ENCODE assay signal across 8 cellular contexts in genomic region chr2:239035361-239035814, GRCh38.
A peak's percentile ranks its signal among the peaks of the same experiment; 100 is the strongest.
DNase-seq lines count a peak whose midpoint lies in the region; ATAC-seq and TF ChIP-seq lines count a peak whose summit lies in the region.

No MANE protein-coding gene starts in this region.

- H3K36me3 Mint-ChIP-seq in T-helper 17 cell (ENCODE audit: low read depth): no peaks in the 10 kb centered on the region

- no peaks in the 10 kb centered on the region for H3K36me3 ChIP-seq in adrenal gland (replicated peaks in 1 of 2)

- H3K27ac Mint-ChIP-seq in T-helper 17 cell: no peak overlapping the region

- peak; percentile 82 for TF ChIP-seq CTCF in AG09309 (IDR thresholded peaks at IDR 0.05; ENCODE audit: control insufficient read depth, insufficient read depth, low read depth, low read length, missing control alignments)
- TF ChIP-seq CTCF in GM20000 (IDR thresholded peaks at IDR 0.05; ENCODE audit: extremely low read depth, missing control alignments): peak; percentile 81
- TF ChIP-seq CTCF in adrenal gland (IDR thresholded peaks at IDR 0.05): peak; percentile 40 to 95 (median 72)

- DNase-seq in AG09309 (ENCODE audit: low read depth) (no peak), GM20000 (ENCODE audit: low spot score) (peak; percentile 93), T-helper 17 cell (peak; percentile 50 to 64 (median 56)), adrenal gland (peak in 6 of 7 donors; percentile 43 to 75 (median 60)), hepatic stellate cell (ENCODE audit: low spot score) (peak; percentile 92)
- peak; percentile 69 for DNase-seq in stimulated activated CD4-positive, alpha-beta T cell treated with anti-CD3 and anti-CD28 coated beads, Interleukin-15, amount 100 ng/mL, for 24 hours

- ATAC-seq in T-helper 17 cell: peak; percentile 85
- ATAC-seq in GM18858 (IDR thresholded peaks at IDR 0.05; ENCODE audit: unreplicated experiment): no peak
- no peak for ATAC-seq in HG02588 (IDR thresholded peaks at IDR 0.05; ENCODE audit: unreplicated experiment)

- H3K27me3 ChIP-seq in adrenal gland: no peaks in the 10 kb centered on the region

- H3K4me3 Mint-ChIP-seq in T-helper 17 cell: no peak overlapping the region

- WGBS in adrenal gland, 4 donors: 0 to 30% (median 28%) methylated on average over 1 to 29 of the region's 29 CpGs; no CpG with 5 or more reads in 1 of the 4 donors

- H3K27me3 Mint-ChIP-seq in T-helper 17 cell: peaks cover 20% of the 10 kb centered on the region

- H3K4me1 ChIP-seq in adrenal gland (replicated peaks in 1 of 2): peaks cover 0 to 3% of the 10 kb centered on the region in 2 donors

- H3K27ac ChIP-seq in adrenal gland: no peak overlapping the region

- H3K4me3 ChIP-seq in AG09309 (ENCODE audit: control insufficient read depth, low read depth, low read length) (no peak overlapping the region), adrenal gland (no peak overlapping the region)

- H3K9me3 ChIP-seq in T-helper 17 cell (ENCODE audit: control insufficient read depth, low read length, poor library complexity, severe bottlenecking) (no peaks in the 10 kb centered on the region), adrenal gland (replicated peaks in 1 of 3) (no peaks in the 10 kb centered on the region)

- TF ChIP-seq POLR2A in adrenal gland (IDR thresholded peaks at IDR 0.05): no peak

- intact Hi-C loops in adrenal gland (cut with DNase I): loop anchor here (5.0 to 10.0 kb wide), 2 partner anchors 72 to 949 kb away; no protein-coding TSS in a partner anchor

- peaks cover 3% of the 10 kb centered on the region for H3K4me1 Mint-ChIP-seq in T-helper 17 cell
